In genomic region chr14:57976701-57977100, GRCh38 we compare ENCODE assay signal across 3 cellular contexts.
"Had no signal": no experiment of that assay in that cellular context is flagged by ENCODE, and none has a peak within 500 bp of the region (broad histone marks: within the 10 kb centered on the region; RNA-seq: fewer than 3 reads in every experiment).

No MANE protein-coding gene starts in this region.

- DNase-seq: IMR-90, KBM-7, KG1 had no signal
